Comparison of ENCODE assay signal across 1 cellular context in the genomic region with DNA sequence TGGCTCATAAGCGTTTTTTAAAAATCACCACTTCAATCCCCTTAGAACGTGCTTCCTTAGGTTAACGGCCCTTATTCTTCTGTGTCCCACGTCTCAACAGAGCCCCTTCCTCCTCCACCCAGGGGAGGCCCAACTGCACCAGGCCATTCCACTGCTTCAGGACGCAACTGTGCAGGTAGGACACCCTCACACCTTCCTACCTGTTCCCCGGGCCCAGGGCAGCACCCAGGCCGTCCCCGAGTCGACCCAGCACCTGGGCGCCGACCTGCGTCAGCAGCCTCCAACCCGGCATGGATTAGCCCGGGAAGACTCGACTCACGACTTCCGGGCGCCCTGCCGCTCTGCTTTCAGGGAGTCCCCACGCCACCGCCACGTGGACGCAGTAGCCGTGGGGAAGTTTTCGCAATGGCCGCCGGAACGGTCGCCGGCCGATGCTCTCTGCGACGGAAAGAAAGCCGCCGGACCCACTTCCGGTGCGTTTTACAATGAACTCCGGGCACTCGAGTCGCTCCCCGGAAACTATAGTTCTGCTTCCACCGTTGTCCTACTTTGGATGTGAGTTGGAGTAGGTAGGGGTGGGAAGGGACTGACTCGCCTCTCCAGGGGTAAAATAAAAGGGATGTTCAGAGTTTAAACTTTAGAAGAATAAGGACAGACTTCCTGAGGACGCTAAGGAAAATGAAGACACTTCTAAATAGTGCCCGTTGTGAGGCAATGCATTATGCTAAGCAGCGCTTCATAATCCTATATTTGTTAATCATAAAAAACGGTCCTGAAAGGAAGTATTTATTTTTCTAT.
A peak's percentile ranks its signal among the peaks of the same experiment; 100 is the strongest.
TF ChIP-seq lines count a peak whose summit lies in the region.

A gene (minus strand): TSS at position 442 of the 798 bp plus-strand sequence. CDS start 150 bp downstream, at position 292.

TF ChIP-seq in HepG2, 621 proteins besides CTCF, POLR2A, EP300 and RAD21 (continued from another document and continues in another):
- TF ChIP-seq, protein P1, sequence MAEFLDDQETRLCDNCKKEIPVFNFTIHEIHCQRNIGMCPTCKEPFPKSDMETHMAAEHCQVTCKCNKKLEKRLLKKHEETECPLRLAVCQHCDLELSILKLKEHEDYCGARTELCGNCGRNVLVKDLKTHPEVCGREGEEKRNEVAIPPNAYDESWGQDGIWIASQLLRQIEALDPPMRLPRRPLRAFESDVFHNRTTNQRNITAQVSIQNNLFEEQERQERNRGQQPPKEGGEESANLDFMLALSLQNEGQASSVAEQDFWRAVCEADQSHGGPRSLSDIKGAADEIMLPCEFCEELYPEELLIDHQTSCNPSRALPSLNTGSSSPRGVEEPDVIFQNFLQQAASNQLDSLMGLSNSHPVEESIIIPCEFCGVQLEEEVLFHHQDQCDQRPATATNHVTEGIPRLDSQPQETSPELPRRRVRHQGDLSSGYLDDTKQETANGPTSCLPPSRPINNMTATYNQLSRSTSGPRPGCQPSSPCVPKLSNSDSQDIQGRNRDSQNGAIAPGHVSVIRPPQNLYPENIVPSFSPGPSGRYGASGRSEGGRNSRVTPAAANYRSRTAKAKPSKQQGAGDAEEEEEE (CRISPR knock-in tag; IDR thresholded peaks at IDR 0.05; ENCODE audit: borderline replicate concordance) = no peak; the same call in 1 of the 2 replicates
- TF ChIP-seq, protein P2, sequence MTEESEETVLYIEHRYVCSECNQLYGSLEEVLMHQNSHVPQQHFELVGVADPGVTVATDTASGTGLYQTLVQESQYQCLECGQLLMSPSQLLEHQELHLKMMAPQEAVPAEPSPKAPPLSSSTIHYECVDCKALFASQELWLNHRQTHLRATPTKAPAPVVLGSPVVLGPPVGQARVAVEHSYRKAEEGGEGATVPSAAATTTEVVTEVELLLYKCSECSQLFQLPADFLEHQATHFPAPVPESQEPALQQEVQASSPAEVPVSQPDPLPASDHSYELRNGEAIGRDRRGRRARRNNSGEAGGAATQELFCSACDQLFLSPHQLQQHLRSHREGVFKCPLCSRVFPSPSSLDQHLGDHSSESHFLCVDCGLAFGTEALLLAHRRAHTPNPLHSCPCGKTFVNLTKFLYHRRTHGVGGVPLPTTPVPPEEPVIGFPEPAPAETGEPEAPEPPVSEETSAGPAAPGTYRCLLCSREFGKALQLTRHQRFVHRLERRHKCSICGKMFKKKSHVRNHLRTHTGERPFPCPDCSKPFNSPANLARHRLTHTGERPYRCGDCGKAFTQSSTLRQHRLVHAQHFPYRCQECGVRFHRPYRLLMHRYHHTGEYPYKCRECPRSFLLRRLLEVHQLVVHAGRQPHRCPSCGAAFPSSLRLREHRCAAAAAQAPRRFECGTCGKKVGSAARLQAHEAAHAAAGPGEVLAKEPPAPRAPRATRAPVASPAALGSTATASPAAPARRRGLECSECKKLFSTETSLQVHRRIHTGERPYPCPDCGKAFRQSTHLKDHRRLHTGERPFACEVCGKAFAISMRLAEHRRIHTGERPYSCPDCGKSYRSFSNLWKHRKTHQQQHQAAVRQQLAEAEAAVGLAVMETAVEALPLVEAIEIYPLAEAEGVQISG (CRISPR knock-in tag; IDR thresholded peaks at IDR 0.05) = peak; percentile 96
- TF ChIP-seq ZNF878 (CRISPR knock-in tag; IDR thresholded peaks at IDR 0.05) (peak; percentile 89), CHCHD3 (CRISPR knock-in tag; IDR thresholded peaks at IDR 0.05) (no peak; the same call in none of the 2 replicates), PCBP1 (IDR thresholded peaks at IDR 0.05; ENCODE audit: borderline replicate concordance, low read depth, low read length) (0 out of 2 replicates have a peak, but pooled peaks have one; percentile 66), ZSCAN9 (CRISPR knock-in tag; IDR thresholded peaks at IDR 0.05; ENCODE audit: borderline replicate concordance) (peak; percentile 87), ZNF563 (CRISPR knock-in tag; IDR thresholded peaks at IDR 0.05) (peak; percentile 96), ATAD3A (CRISPR knock-in tag; IDR thresholded peaks at IDR 0.05) (no peak), STAG1 (CRISPR knock-in tag; IDR thresholded peaks at IDR 0.05) (peak; percentile 23; the same call in 1 of the 2 replicates), ZNF780A (CRISPR knock-in tag; IDR thresholded peaks at IDR 0.05) (peak; percentile 95), AGO1 (IDR thresholded peaks at IDR 0.05; ENCODE audit: low read depth, low read length, poor library complexity, severe bottlenecking) (no peak), ZBTB21 (CRISPR knock-in tag; IDR thresholded peaks at IDR 0.05) (0 out of 2 replicates have a peak, but pooled peaks have one; percentile 56), EED (CRISPR knock-in tag; IDR thresholded peaks at IDR 0.05) (peak; percentile 92), ZNF720 (CRISPR knock-in tag; IDR thresholded peaks at IDR 0.05) (peak; percentile 97), ZNF205 (CRISPR knock-in tag; IDR thresholded peaks at IDR 0.05) (peak; percentile 83; the same call in 1 of the 2 replicates), SIN3A (IDR thresholded peaks at IDR 0.05; ENCODE audit: borderline replicate concordance, low read depth, low read length) (peak; percentile 87; the same call in 1 of the 2 replicates), MAFG (CRISPR knock-in tag; IDR thresholded peaks at IDR 0.05) (no peak), ZNF343 (CRISPR knock-in tag; IDR thresholded peaks at IDR 0.05) (peak; percentile 95), PRMT3 (CRISPR knock-in tag; IDR thresholded peaks at IDR 0.05; ENCODE audit: borderline replicate concordance, low read depth) (0 out of 2 replicates have a peak, but pooled peaks have one; percentile 64), ZNF446 (CRISPR knock-in tag; IDR thresholded peaks at IDR 0.05) (peak; percentile 84)
- TF ChIP-seq, protein P3, sequence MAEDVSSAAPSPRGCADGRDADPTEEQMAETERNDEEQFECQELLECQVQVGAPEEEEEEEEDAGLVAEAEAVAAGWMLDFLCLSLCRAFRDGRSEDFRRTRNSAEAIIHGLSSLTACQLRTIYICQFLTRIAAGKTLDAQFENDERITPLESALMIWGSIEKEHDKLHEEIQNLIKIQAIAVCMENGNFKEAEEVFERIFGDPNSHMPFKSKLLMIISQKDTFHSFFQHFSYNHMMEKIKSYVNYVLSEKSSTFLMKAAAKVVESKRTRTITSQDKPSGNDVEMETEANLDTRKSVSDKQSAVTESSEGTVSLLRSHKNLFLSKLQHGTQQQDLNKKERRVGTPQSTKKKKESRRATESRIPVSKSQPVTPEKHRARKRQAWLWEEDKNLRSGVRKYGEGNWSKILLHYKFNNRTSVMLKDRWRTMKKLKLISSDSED (CRISPR knock-in tag; IDR thresholded peaks at IDR 0.05) = 0 out of 2 replicates have a peak, but pooled peaks have one; percentile 25
- TF ChIP-seq, protein P4, sequence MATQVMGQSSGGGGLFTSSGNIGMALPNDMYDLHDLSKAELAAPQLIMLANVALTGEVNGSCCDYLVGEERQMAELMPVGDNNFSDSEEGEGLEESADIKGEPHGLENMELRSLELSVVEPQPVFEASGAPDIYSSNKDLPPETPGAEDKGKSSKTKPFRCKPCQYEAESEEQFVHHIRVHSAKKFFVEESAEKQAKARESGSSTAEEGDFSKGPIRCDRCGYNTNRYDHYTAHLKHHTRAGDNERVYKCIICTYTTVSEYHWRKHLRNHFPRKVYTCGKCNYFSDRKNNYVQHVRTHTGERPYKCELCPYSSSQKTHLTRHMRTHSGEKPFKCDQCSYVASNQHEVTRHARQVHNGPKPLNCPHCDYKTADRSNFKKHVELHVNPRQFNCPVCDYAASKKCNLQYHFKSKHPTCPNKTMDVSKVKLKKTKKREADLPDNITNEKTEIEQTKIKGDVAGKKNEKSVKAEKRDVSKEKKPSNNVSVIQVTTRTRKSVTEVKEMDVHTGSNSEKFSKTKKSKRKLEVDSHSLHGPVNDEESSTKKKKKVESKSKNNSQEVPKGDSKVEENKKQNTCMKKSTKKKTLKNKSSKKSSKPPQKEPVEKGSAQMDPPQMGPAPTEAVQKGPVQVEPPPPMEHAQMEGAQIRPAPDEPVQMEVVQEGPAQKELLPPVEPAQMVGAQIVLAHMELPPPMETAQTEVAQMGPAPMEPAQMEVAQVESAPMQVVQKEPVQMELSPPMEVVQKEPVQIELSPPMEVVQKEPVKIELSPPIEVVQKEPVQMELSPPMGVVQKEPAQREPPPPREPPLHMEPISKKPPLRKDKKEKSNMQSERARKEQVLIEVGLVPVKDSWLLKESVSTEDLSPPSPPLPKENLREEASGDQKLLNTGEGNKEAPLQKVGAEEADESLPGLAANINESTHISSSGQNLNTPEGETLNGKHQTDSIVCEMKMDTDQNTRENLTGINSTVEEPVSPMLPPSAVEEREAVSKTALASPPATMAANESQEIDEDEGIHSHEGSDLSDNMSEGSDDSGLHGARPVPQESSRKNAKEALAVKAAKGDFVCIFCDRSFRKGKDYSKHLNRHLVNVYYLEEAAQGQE (IDR thresholded peaks at IDR 0.05; ENCODE audit: borderline replicate concordance in 1 of 2, low read depth in 1 of 2, low read length in 2 of 2) = peak in 1 of 2 experiments; percentile 75; a peak in 1 of 4 replicates
- TF ChIP-seq, protein P5, sequence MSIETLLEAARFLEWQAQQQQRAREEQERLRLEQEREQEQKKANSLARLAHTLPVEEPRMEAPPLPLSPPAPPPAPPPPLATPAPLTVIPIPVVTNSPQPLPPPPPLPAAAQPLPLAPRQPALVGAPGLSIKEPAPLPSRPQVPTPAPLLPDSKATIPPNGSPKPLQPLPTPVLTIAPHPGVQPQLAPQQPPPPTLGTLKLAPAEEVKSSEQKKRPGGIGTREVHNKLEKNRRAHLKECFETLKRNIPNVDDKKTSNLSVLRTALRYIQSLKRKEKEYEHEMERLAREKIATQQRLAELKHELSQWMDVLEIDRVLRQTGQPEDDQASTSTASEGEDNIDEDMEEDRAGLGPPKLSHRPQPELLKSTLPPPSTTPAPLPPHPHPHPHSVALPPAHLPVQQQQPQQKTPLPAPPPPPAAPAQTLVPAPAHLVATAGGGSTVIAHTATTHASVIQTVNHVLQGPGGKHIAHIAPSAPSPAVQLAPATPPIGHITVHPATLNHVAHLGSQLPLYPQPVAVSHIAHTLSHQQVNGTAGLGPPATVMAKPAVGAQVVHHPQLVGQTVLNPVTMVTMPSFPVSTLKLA (IDR thresholded peaks at IDR 0.05) = peak; percentile 87
- TF ChIP-seq, protein P6, sequence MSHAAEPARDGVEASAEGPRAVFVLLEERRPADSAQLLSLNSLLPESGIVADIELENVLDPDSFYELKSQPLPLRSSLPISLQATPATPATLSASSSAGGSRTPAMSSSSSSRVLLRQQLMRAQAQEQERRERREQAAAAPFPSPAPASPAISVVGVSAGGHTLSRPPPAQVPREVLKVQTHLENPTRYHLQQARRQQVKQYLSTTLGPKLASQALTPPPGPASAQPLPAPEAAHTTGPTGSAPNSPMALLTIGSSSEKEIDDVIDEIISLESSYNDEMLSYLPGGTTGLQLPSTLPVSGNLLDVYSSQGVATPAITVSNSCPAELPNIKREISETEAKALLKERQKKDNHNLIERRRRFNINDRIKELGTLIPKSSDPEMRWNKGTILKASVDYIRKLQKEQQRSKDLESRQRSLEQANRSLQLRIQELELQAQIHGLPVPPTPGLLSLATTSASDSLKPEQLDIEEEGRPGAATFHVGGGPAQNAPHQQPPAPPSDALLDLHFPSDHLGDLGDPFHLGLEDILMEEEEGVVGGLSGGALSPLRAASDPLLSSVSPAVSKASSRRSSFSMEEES (CRISPR knock-in tag; IDR thresholded peaks at IDR 0.05) = peak; percentile 79
- TF ChIP-seq, protein P7, sequence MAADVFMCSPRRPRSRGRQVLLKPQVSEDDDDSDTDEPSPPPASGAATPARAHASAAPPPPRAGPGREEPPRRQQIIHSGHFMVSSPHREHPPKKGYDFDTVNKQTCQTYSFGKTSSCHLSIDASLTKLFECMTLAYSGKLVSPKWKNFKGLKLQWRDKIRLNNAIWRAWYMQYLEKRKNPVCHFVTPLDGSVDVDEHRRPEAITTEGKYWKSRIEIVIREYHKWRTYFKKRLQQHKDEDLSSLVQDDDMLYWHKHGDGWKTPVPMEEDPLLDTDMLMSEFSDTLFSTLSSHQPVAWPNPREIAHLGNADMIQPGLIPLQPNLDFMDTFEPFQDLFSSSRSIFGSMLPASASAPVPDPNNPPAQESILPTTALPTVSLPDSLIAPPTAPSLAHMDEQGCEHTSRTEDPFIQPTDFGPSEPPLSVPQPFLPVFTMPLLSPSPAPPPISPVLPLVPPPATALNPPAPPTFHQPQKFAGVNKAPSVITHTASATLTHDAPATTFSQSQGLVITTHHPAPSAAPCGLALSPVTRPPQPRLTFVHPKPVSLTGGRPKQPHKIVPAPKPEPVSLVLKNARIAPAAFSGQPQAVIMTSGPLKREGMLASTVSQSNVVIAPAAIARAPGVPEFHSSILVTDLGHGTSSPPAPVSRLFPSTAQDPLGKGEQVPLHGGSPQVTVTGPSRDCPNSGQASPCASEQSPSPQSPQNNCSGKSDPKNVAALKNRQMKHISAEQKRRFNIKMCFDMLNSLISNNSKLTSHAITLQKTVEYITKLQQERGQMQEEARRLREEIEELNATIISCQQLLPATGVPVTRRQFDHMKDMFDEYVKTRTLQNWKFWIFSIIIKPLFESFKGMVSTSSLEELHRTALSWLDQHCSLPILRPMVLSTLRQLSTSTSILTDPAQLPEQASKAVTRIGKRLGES (CRISPR knock-in tag; IDR thresholded peaks at IDR 0.05; ENCODE audit: borderline replicate concordance) = peak; percentile 98
- TF ChIP-seq, protein P8, sequence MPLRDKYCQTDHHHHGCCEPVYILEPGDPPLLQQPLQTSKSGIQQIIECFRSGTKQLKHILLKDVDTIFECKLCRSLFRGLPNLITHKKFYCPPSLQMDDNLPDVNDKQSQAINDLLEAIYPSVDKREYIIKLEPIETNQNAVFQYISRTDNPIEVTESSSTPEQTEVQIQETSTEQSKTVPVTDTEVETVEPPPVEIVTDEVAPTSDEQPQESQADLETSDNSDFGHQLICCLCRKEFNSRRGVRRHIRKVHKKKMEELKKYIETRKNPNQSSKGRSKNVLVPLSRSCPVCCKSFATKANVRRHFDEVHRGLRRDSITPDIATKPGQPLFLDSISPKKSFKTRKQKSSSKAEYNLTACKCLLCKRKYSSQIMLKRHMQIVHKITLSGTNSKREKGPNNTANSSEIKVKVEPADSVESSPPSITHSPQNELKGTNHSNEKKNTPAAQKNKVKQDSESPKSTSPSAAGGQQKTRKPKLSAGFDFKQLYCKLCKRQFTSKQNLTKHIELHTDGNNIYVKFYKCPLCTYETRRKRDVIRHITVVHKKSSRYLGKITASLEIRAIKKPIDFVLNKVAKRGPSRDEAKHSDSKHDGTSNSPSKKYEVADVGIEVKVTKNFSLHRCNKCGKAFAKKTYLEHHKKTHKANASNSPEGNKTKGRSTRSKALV (CRISPR knock-in tag; IDR thresholded peaks at IDR 0.05) = peak; percentile 64; the same call in 1 of the 2 replicates
- TF ChIP-seq, protein P9, sequence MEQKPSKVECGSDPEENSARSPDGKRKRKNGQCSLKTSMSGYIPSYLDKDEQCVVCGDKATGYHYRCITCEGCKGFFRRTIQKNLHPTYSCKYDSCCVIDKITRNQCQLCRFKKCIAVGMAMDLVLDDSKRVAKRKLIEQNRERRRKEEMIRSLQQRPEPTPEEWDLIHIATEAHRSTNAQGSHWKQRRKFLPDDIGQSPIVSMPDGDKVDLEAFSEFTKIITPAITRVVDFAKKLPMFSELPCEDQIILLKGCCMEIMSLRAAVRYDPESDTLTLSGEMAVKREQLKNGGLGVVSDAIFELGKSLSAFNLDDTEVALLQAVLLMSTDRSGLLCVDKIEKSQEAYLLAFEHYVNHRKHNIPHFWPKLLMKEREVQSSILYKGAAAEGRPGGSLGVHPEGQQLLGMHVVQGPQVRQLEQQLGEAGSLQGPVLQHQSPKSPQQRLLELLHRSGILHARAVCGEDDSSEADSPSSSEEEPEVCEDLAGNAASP (CRISPR knock-in tag; IDR thresholded peaks at IDR 0.05; ENCODE audit: borderline replicate concordance) = peak; percentile 46; the same call in 1 of the 2 replicates
- TF ChIP-seq, protein P10, sequence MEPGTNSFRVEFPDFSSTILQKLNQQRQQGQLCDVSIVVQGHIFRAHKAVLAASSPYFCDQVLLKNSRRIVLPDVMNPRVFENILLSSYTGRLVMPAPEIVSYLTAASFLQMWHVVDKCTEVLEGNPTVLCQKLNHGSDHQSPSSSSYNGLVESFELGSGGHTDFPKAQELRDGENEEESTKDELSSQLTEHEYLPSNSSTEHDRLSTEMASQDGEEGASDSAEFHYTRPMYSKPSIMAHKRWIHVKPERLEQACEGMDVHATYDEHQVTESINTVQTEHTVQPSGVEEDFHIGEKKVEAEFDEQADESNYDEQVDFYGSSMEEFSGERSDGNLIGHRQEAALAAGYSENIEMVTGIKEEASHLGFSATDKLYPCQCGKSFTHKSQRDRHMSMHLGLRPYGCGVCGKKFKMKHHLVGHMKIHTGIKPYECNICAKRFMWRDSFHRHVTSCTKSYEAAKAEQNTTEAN (CRISPR knock-in tag; conservative IDR thresholded peaks at IDR 0.05) = peak; percentile 88
